In genomic region chr15:77017091-77017660, GRCh38 we compare ENCODE assay signal across 22 cellular contexts. TPM values are rescaled to one million over a fixed set of nuclear protein-coding genes. Genes with fewer than 3 reads are reported as not detected.
DNase-seq lines count a peak whose midpoint lies in the region; ATAC-seq and TF ChIP-seq lines count a peak whose summit lies in the region.
"Had no signal": no experiment of that assay in that cellular context is flagged by ENCODE, and none has a peak within 500 bp of the region (broad histone marks: within the 10 kb centered on the region; RNA-seq: fewer than 3 reads in every experiment).

No MANE protein-coding gene starts in this region.

- peaks cover 99% of the 10 kb centered on the region for H3K4me1 Mint-ChIP-seq in activated T-cell treated with anti-CD3 and anti-CD28 coated beads, Interleukin-2, amount 50 U/mL, for 24 hours (ENCODE audit: low read depth)
- H3K4me1 Mint-ChIP-seq in activated T-cell treated with anti-CD3 and anti-CD28 coated beads, Interleukin-2, amount 50 U/mL, for 4 hours (ENCODE audit: low read depth): peaks cover 88% of the 10 kb centered on the region
- peaks cover 82% of the 10 kb centered on the region for H3K4me1 Mint-ChIP-seq in CD4-positive, alpha-beta T cell (ENCODE audit: low read depth)
- H3K4me1 Mint-ChIP-seq in natural killer cell: peaks cover 79 to 98% of the 10 kb centered on the region in 2 donors

- intact Hi-C loops in CD4-positive, alpha-beta T cell (cut with DNase I, micrococcal nuclease): no loop called here
- intact Hi-C loops in natural killer cell (cut with micrococcal nuclease): no loop called here

- no peak overlapping the region for H3K4me3 Mint-ChIP-seq in activated T-cell treated with anti-CD3 and anti-CD28 coated beads, Interleukin-2, amount 50 U/mL, for 24 hours
- H3K4me3 Mint-ChIP-seq in activated T-cell treated with anti-CD3 and anti-CD28 coated beads, Interleukin-2, amount 50 U/mL, for 4 hours: no peak overlapping the region
- H3K4me3 Mint-ChIP-seq in CD4-positive, alpha-beta T cell: no peak overlapping the region
- peak overlapping the region; percentile 59 for H3K4me3 Mint-ChIP-seq in natural killer cell
- H3K4me3 Mint-ChIP-seq: memory B cell; stimulated activated naive B cell treated with anti-CD40 and anti-IgM and Interleukin-4, amounts not matched to agents 10 μg/mL and 1 μg/mL and 100 μg/mL, for 72 hours had no signal

- no peaks in the 10 kb centered on the region for H3K27me3 Mint-ChIP-seq in activated T-cell treated with anti-CD3 and anti-CD28 coated beads, Interleukin-2, amount 50 U/mL, for 24 hours
- H3K27me3 Mint-ChIP-seq in activated T-cell treated with anti-CD3 and anti-CD28 coated beads, Interleukin-2, amount 50 U/mL, for 4 hours (ENCODE audit: low read depth): no peaks in the 10 kb centered on the region
- no peaks in the 10 kb centered on the region for H3K27me3 Mint-ChIP-seq in CD4-positive, alpha-beta T cell
- H3K27me3 Mint-ChIP-seq in natural killer cell (ENCODE audit: low read depth in 2 of 2): no peaks in the 10 kb centered on the region
- H3K27me3 Mint-ChIP-seq: memory B cell; naive B cell; stimulated activated naive B cell treated with anti-CD40 and anti-IgM and Interleukin-4, amounts not matched to agents 10 μg/mL and 1 μg/mL and 100 μg/mL, for 72 hours had no signal

- DNase-seq in activated T-cell treated with anti-CD3 and anti-CD28 coated beads, Interleukin-2, amount 50 U/mL, for 24 hours: no peak
- no peak for DNase-seq in activated T-cell treated with anti-CD3 and anti-CD28 coated beads, Interleukin-2, amount 50 U/mL, for 4 hours
- DNase-seq in CD4-positive, alpha-beta T cell: no peak
- DNase-seq in activated naive CD4-positive, alpha-beta T cell treated with anti-CD3 and anti-CD28 coated beads, Interleukin-2, amount 50 U/mL, for 72 hours (ENCODE audit: low spot score in 2 of 2): no peak
- no peak for DNase-seq in natural killer cell
- DNase-seq in AG08396 (ENCODE audit: low spot score): no peak
- DNase-seq in EL: no peak
- DNase-seq: ACHN; activated effector memory CD4-positive, alpha-beta T cell treated with Interleukin-2 at 50 U/mL for 16 hours; cerebellar nuclear complex; DMS79; kidney glomerular epithelial cell; naive B cell; NCI-H187 treated with DMSO at 0.1 percent for 48 hours; NCI-H748 treated with DMSO at 0.1 percent for 48 hours; stimulated activated naive B cell treated with anti-CD40 and anti-IgM and Interleukin-4, amounts not matched to agents 10 μg/mL and 1 μg/mL and 100 μg/mL, for 72 hours had no signal

- peaks cover 64% of the 10 kb centered on the region for H3K36me3 Mint-ChIP-seq in activated T-cell treated with anti-CD3 and anti-CD28 coated beads, Interleukin-2, amount 50 U/mL, for 24 hours (ENCODE audit: low read depth)
- H3K36me3 Mint-ChIP-seq in activated T-cell treated with anti-CD3 and anti-CD28 coated beads, Interleukin-2, amount 50 U/mL, for 4 hours (ENCODE audit: insufficient read depth): peaks cover 21% of the 10 kb centered on the region
- H3K36me3 Mint-ChIP-seq in CD4-positive, alpha-beta T cell (ENCODE audit: low read depth): peaks cover 59% of the 10 kb centered on the region
- H3K36me3 Mint-ChIP-seq in activated naive CD4-positive, alpha-beta T cell treated with anti-CD3 and anti-CD28 coated beads, Interleukin-2, amount 50 U/mL, for 72 hours: peaks cover 3 to 15% of the 10 kb centered on the region in 2 donors
- H3K36me3 Mint-ChIP-seq in natural killer cell: no peaks in the 10 kb centered on the region
- H3K36me3 Mint-ChIP-seq: naive B cell had no signal

- POLR2A ChIA-PET in CD4-positive, alpha-beta T cell (lab: Charles Lee): interaction anchor here (1.0 to 8.5 kb wide), 2 partner anchors 10 to 21 kb away, joined by 3 to 124 read pairs; partner anchors contain the start of gene PSTPIP1

- H3K9me3 ChIP-seq in CD4-positive, alpha-beta T cell (ENCODE audit: control insufficient read depth, low read length): no peaks in the 10 kb centered on the region
- H3K9me3 ChIP-seq: ascending aorta, tibial artery had no signal

- H3K27ac ChIP-seq in CD4-positive, alpha-beta T cell (ENCODE audit: low read depth, low read length): peak overlapping the region; percentile 43
- H3K27ac ChIP-seq: ascending aorta, KMS-11, tibial artery had no signal

- no peaks in the 10 kb centered on the region for H3K27me3 ChIP-seq in CD4-positive, alpha-beta T cell (ENCODE audit: control insufficient read depth, insufficient read depth, low read length)
- H3K27me3 ChIP-seq: ascending aorta had no signal

- ATAC-seq in activated T-cell treated with anti-CD3 and anti-CD28 coated beads, Interleukin-2, amount 50 U/mL, for 4 hours: no peak
- no peak for ATAC-seq in CD4-positive, alpha-beta T cell (ENCODE audit: poor library complexity)
- ATAC-seq in activated naive CD4-positive, alpha-beta T cell treated with anti-CD3 and anti-CD28 coated beads, Interleukin-2, amount 50 U/mL, for 72 hours: no peak
- ATAC-seq in natural killer cell (no peak), GM19452 (IDR thresholded peaks at IDR 0.05; ENCODE audit: unreplicated experiment) (no peak)
- ATAC-seq: sciatic nerve; stimulated activated naive B cell treated with anti-CD40 and anti-IgM and Interleukin-4, amounts not matched to agents 10 μg/mL and 1 μg/mL and 100 μg/mL, for 72 hours had no signal

- H3K9me3 Mint-ChIP-seq in activated T-cell treated with anti-CD3 and anti-CD28 coated beads, Interleukin-2, amount 50 U/mL, for 24 hours: no peaks in the 10 kb centered on the region
- H3K9me3 Mint-ChIP-seq in activated T-cell treated with anti-CD3 and anti-CD28 coated beads, Interleukin-2, amount 50 U/mL, for 4 hours: no peaks in the 10 kb centered on the region
- H3K9me3 Mint-ChIP-seq in CD4-positive, alpha-beta T cell: no peaks in the 10 kb centered on the region
- H3K9me3 Mint-ChIP-seq in activated naive CD4-positive, alpha-beta T cell treated with anti-CD3 and anti-CD28 coated beads, Interleukin-2, amount 50 U/mL, for 72 hours: no peaks in the 10 kb centered on the region
- H3K9me3 Mint-ChIP-seq in natural killer cell: no peaks in the 10 kb centered on the region
- H3K9me3 Mint-ChIP-seq: memory B cell; naive B cell; stimulated activated naive B cell treated with anti-CD40 and anti-IgM and Interleukin-4, amounts not matched to agents 10 μg/mL and 1 μg/mL and 100 μg/mL, for 72 hours had no signal

- peak overlapping the region; percentile 95 for H3K27ac Mint-ChIP-seq in activated T-cell treated with anti-CD3 and anti-CD28 coated beads, Interleukin-2, amount 50 U/mL, for 24 hours
- peak overlapping the region; percentile 69 for H3K27ac Mint-ChIP-seq in CD4-positive, alpha-beta T cell
- peak overlapping the region; percentile 80 to 91 for H3K27ac Mint-ChIP-seq in activated naive CD4-positive, alpha-beta T cell treated with anti-CD3 and anti-CD28 coated beads, Interleukin-2, amount 50 U/mL, for 72 hours
- peak overlapping the region; percentile 96 to 99 for H3K27ac Mint-ChIP-seq in natural killer cell
- H3K27ac Mint-ChIP-seq: memory B cell; stimulated activated naive B cell treated with anti-CD40 and anti-IgM and Interleukin-4, amounts not matched to agents 10 μg/mL and 1 μg/mL and 100 μg/mL, for 72 hours had no signal

- TF ChIP-seq CTCF in CD4-positive, alpha-beta T cell (IDR thresholded peaks at IDR 0.05): no peak
- no peak for TF ChIP-seq CTCF in natural killer cell (IDR thresholded peaks at IDR 0.05)

- CTCF ChIA-PET in CD4-positive, alpha-beta T cell (lab: Charles Lee): no interaction called here

RNA-seq across cellular contexts. Expression of gene PSTPIP1, which starts 22.2 kb away (rescaled TPM):
- 100 to 1,000 TPM in 1 of 3 donors, 10 to 100 TPM in 2; 85.4 to 130 (median 92.1) TPM for total RNA-seq in activated T-cell treated with anti-CD3 and anti-CD28 coated beads, Interleukin-2, amount 50 U/mL, for 4 hours
- total RNA-seq in CD4-positive, alpha-beta T cell: 10 to 100 TPM; 79.4 to 82.7 TPM
- 100 to 1,000 TPM in 1 of 2 donors, 10 to 100 TPM in 1; 95.5 to 149 TPM for total RNA-seq in activated naive CD4-positive, alpha-beta T cell treated with anti-CD3 and anti-CD28 coated beads, Interleukin-2, amount 50 U/mL, for 72 hours
- 100 to 1,000 TPM; 218 to 316 (median 228) TPM for total RNA-seq in natural killer cell

RNA-seq across cellular contexts. Expression of gene TSPAN3, which starts 53.7 kb away (rescaled TPM):
- 10 to 100 TPM; 38.6 to 53.1 (median 42.8) TPM for total RNA-seq in activated T-cell treated with anti-CD3 and anti-CD28 coated beads, Interleukin-2, amount 50 U/mL, for 4 hours
- 10 to 100 TPM; 14.7 to 15.5 TPM for total RNA-seq in CD4-positive, alpha-beta T cell
- total RNA-seq in activated naive CD4-positive, alpha-beta T cell treated with anti-CD3 and anti-CD28 coated beads, Interleukin-2, amount 50 U/mL, for 72 hours: 10 to 100 TPM in 1 of 2 donors, 1 to 10 TPM in 1; 6.9 to 27.1 TPM
- 10 to 100 TPM; 18.7 to 37.4 (median 29.9) TPM for total RNA-seq in natural killer cell
